ENCODE assay signal across 24 cellular contexts in genomic region chr12:109173443-109174240, GRCh38.
"Had no signal": no experiment of that assay in that cellular context is flagged by ENCODE, and none has a peak within 500 bp of the region (broad histone marks: within the 10 kb centered on the region; RNA-seq: fewer than 3 reads in every experiment).

No MANE protein-coding gene starts in this region.

- ATAC-seq: effector memory CD8-positive, alpha-beta T cell; left colon; left ventricle myocardium superior; lower lobe of right lung; natural killer cell; pancreas; upper lobe of right lung had no signal

- H3K27ac ChIP-seq: lower lobe of right lung, neutrophil, pancreas, skin epidermis, spleen, suprapubic skin, transverse colon, upper lobe of right lung, uterus had no signal

- DNase-seq: cerebellar nuclear complex; cortex of kidney; effector memory CD8-positive, alpha-beta T cell; hypothalamus; immature natural killer cell; islet precursor cell; kidney glomerular epithelial cell; left colon; left ventricle myocardium superior; lower lobe of right lung; natural killer cell; pancreas; spleen; stimulated activated CD4-positive, alpha-beta T cell treated with anti-CD3 and anti-CD28 coated beads, Interleukin-15, amount 100 ng/mL, for 24 hours; stimulated activated CD4-positive, alpha-beta T cell treated with anti-CD3 and anti-CD28 coated beads, Interleukin-4, amount 100 ng/mL, for 1 hour; stimulated activated CD8-positive, alpha-beta memory T cell treated with anti-CD3 and anti-CD28 coated beads, Interleukin-4, amount 100 ng/mL, for 48 hours; stimulated activated naive CD4-positive, alpha-beta T cell treated with Interleukin-2 at 50 U/mL for 16 hours; transverse colon; upper lobe of right lung; uterus had no signal

- H3K27me3 ChIP-seq: neutrophil, pancreas, spleen, suprapubic skin, transverse colon, upper lobe of right lung, uterus had no signal

- H3K4me3 ChIP-seq: lower lobe of right lung, pancreas, skin epidermis, spleen, suprapubic skin, transverse colon, upper lobe of right lung, uterus had no signal

- H3K36me3 ChIP-seq: neutrophil, uterus had no signal

- H3K9me3 ChIP-seq: lower lobe of right lung, neutrophil, pancreas, suprapubic skin, transverse colon, upper lobe of right lung, uterus had no signal

- H3K4me1 ChIP-seq: pancreas, suprapubic skin, upper lobe of right lung, uterus had no signal

- FAIRE-seq: frontal cortex, pancreas had no signal
